Comparison of ENCODE assay signal across 6 cellular contexts in the genomic region with DNA sequence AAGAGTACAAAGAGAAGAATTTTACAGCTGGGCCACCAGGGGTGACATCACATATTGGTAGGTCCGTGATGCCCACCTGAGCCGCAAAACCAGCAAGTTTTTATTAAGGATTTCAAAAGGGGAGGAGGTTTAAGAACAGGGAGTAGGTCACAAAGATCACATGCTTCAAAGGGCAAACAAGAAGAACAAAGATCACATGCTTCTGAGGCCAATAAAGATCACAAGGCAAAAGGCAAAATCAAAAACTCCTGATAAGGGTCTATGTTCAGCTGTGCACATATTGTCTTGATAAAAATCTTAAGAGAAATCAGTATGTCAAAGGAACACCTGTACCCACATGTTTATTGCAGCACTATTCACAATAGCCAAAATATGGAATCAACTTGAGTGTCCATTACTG. TPM values are rescaled to one million over a fixed set of nuclear protein-coding genes. Genes with fewer than 3 reads are reported as not detected.
"Had no signal": no experiment of that assay in that cellular context is flagged by ENCODE, and none has a peak within 500 bp of the region (broad histone marks: within the 10 kb centered on the region; RNA-seq: fewer than 3 reads in every experiment).

No MANE protein-coding gene starts in this region.

RNA-seq across cellular contexts. Expression of a gene that starts 25.7 kb away (rescaled TPM):
- total RNA-seq: foreskin keratinocyte, left ventricle myocardium inferior, sciatic nerve, subcutaneous adipose tissue, tibial nerve, urinary bladder had no signal
